8 cellular contexts compared by ENCODE assay signal in genomic region chr17:42520540-42520951, GRCh38. TPM values are rescaled to one million over a fixed set of nuclear protein-coding genes. Genes with fewer than 3 reads are reported as not detected.
DNase-seq lines count a peak whose midpoint lies in the region; ATAC-seq, FAIRE-seq and TF ChIP-seq lines count a peak whose summit lies in the region.

No MANE protein-coding gene starts in this region.

- H3K4me3 Mint-ChIP-seq in Calu3 (ENCODE audit: low read depth, unreplicated experiment): peak overlapping the region; percentile 62

- intact Hi-C loops in Calu3 (cut with micrococcal nuclease; ENCODE audit: unreplicated experiment): no loop called here

- no peak overlapping the region for H4K8ac ChIP-seq in H1 (ENCODE audit: extremely low read depth, insufficient read depth, low read length)

- no peak overlapping the region for H3K14ac ChIP-seq in H1 (ENCODE audit: insufficient read length)

- H2AFZ ChIP-seq in H1 (ENCODE audit: low read length): no peak overlapping the region
- H2AFZ ChIP-seq in parathyroid adenoma: peak overlapping the region; percentile 6

- DNase-seq in Calu3 (peak; percentile 57), NB4 (ENCODE audit: low read depth) (peak; percentile 41), H1 (ENCODE audit: low read depth in 1 of 2, low spot score in 2 of 2) (peak in 1 of 2 experiments; percentile 55), NCI-H1930 (lab: John Stamatoyannopoulos, UW) (no peak), medulla oblongata (ENCODE audit: extremely low spot score) (no peak)

- peak overlapping the region; percentile 29 to 44; a peak in 2 of 4 replicates for H3K4me2 ChIP-seq in H1 (ENCODE audit: insufficient read depth in 1 of 2, low read depth in 2 of 2, low read length in 2 of 2)
- peak overlapping the region; percentile 43 for H3K4me2 ChIP-seq in parathyroid adenoma (ENCODE audit: low read length)

- H4K91ac ChIP-seq in H1 (replicated peaks; ENCODE audit: insufficient read length, low read length): no peak overlapping the region

- no peak overlapping the region for H3K4ac ChIP-seq in H1 (replicated peaks; ENCODE audit: insufficient read length, low read depth, low read length)

- no peak overlapping the region for H3K23ac ChIP-seq in H1 (ENCODE audit: insufficient read length)

- H3K27me3 Mint-ChIP-seq in Calu3 (ENCODE audit: unreplicated experiment): no peaks in the 10 kb centered on the region

- H3K4me1 ChIP-seq in H1 (replicated peaks in 1 of 4; ENCODE audit: control insufficient read depth in 3 of 4, insufficient read depth in 4 of 4, low read length in 3 of 4): peaks cover 6 to 18% (median 15%) of the 10 kb centered on the region in 4 experiments
- H3K4me1 ChIP-seq in parathyroid adenoma: peaks cover 35% of the 10 kb centered on the region

- ATAC-seq in GM19397 (IDR thresholded peaks at IDR 0.05; ENCODE audit: unreplicated experiment) (no peak), HG03342 (IDR thresholded peaks at IDR 0.05; ENCODE audit: unreplicated experiment) (no peak)

- H4K20me1 ChIP-seq in H1 (replicated peaks in 1 of 2; ENCODE audit: control insufficient read depth in 1 of 2, insufficient read depth in 2 of 2, low read length in 2 of 2): peaks cover 2 to 7% of the 10 kb centered on the region in 2 experiments

- no peak overlapping the region for H3K18ac ChIP-seq in H1 (ENCODE audit: extremely low read depth, low read length)

- no peak overlapping the region for H3K56ac ChIP-seq in H1 (replicated peaks; ENCODE audit: insufficient read length, low read depth, low read length)

- H3K27me3 ChIP-seq in H1 (replicated peaks in 1 of 4; ENCODE audit: control insufficient read depth in 3 of 4, extremely low read depth in 1 of 4, insufficient read depth in 3 of 4, low read length in 3 of 4) (no peaks in the 10 kb centered on the region; a peak in 3 of 7 replicates), parathyroid adenoma (ENCODE audit: control insufficient read depth, insufficient read depth, low read length) (no peaks in the 10 kb centered on the region)

- H3K4me1 Mint-ChIP-seq in Calu3 (ENCODE audit: low read depth, unreplicated experiment): peaks cover 58% of the 10 kb centered on the region

- no peak overlapping the region for H2AK5ac ChIP-seq in H1 (ENCODE audit: low read depth, low read length)

- H3K27ac ChIP-seq in H1 (ENCODE audit: low read depth, low read length) (no peak overlapping the region), parathyroid adenoma (peak overlapping the region; percentile 95)

- no peak overlapping the region for H3K4me3 ChIP-seq in NB4 (ENCODE audit: low read depth, low read length)
- H3K4me3 ChIP-seq in H1 (ENCODE audit: extremely low read depth in 1 of 4, insufficient read depth in 2 of 4, low read depth in 3 of 4, low read length in 4 of 4): no peak overlapping the region
- peak overlapping the region; percentile 32 for H3K4me3 ChIP-seq in parathyroid adenoma (ENCODE audit: low read depth, low read length)

- H2BK15ac ChIP-seq in H1 (ENCODE audit: low read length): no peak overlapping the region

- CTCF ChIA-PET in Calu3 (lab: Charles Lee) (interaction anchor here (0.5 to 3.4 kb wide), 11 partner anchors 12 to 503 kb away, joined by 3 to 19 read pairs (median 3); partner anchors contain the start of gene STAT3), H1 (lab: Charles Lee; ENCODE audit: partially characterized antibody) (interaction anchor here (0.6 to 5.8 kb wide), 22 partner anchors 9 to 216 kb away, joined by 3 to 69 read pairs (median 5); partner anchors contain the start of gene CAVIN1)

- H3K9ac ChIP-seq in H1 (replicated peaks in 1 of 4; ENCODE audit: extremely low read depth in 1 of 4, low read depth in 3 of 4, low read length in 3 of 4) (no peak overlapping the region), parathyroid adenoma (no peak overlapping the region)

- no peak overlapping the region for H2BK5ac ChIP-seq in H1 (ENCODE audit: low read depth, low read length)

- TF ChIP-seq EP300 in H1 (IDR thresholded peaks at IDR 0.05; ENCODE audit: borderline replicate concordance in 1 of 2, low read depth in 2 of 2, low read length in 2 of 2): no peak

- H3K36me3 Mint-ChIP-seq in Calu3 (ENCODE audit: insufficient read depth, unreplicated experiment): peaks cover 75% of the 10 kb centered on the region

- TF ChIP-seq CTCF in Calu3 (IDR thresholded peaks at IDR 0.05; ENCODE audit: unreplicated experiment): peak; percentile 74
- TF ChIP-seq CTCF in NB4 (IDR thresholded peaks at IDR 0.05; ENCODE audit: low read depth, low read length): peak; percentile 66
- peak; percentile 11 to 48 (median 46); a peak in 3 of 4 replicates for TF ChIP-seq CTCF in H1 (IDR thresholded peaks at IDR 0.05; ENCODE audit: control extremely low read depth in 1 of 3, insufficient read depth in 1 of 3, low read depth in 1 of 3, low read length in 3 of 3)
- TF ChIP-seq CTCF in parathyroid adenoma (IDR thresholded peaks at IDR 0.05): peak; percentile 30

- no peak overlapping the region for H2BK20ac ChIP-seq in H1 (ENCODE audit: low read length)

- no peaks in the 10 kb centered on the region for H3K23me2 ChIP-seq in H1 (ENCODE audit: low read depth, low read length)

- peaks cover 3 to 9% (median 5%) of the 10 kb centered on the region in 4 experiments; a peak in 5 of 8 replicates for H3K36me3 ChIP-seq in H1 (ENCODE audit: control insufficient read depth in 2 of 4, insufficient read depth in 4 of 4, low read length in 3 of 4)
- no peaks in the 10 kb centered on the region for H3K36me3 ChIP-seq in parathyroid adenoma (ENCODE audit: control insufficient read depth, insufficient read depth, low read length)

- H3K79me2 ChIP-seq in H1 (ENCODE audit: control insufficient read depth in 1 of 2, insufficient read depth in 2 of 2, low read length in 2 of 2) (no peaks in the 10 kb centered on the region), parathyroid adenoma (no peaks in the 10 kb centered on the region)

- H3K79me1 ChIP-seq in H1 (ENCODE audit: low read depth, low read length): no peaks in the 10 kb centered on the region

- H3K27ac Mint-ChIP-seq in Calu3 (ENCODE audit: unreplicated experiment): peak overlapping the region; percentile 95

- TSS peak; percentile 54 for BruUV-seq in Calu3 (replicated peaks; lab: Mats Ljungman, UMichigan)

- no peak for TF ChIP-seq RAD21 in H1 (IDR thresholded peaks at IDR 0.05 in 1 of 2, conservative IDR thresholded peaks at IDR 0.05 in 1 of 2; ENCODE audit: low read depth in 2 of 2, low read length in 2 of 2)

- H2BK120ac ChIP-seq in H1 (replicated peaks; ENCODE audit: low read depth, low read length): no peak overlapping the region

- no peak overlapping the region for H2BK12ac ChIP-seq in H1 (ENCODE audit: low read depth, low read length)

- no peak for TF ChIP-seq POLR2A in NB4 (IDR thresholded peaks at IDR 0.05; ENCODE audit: extremely low read depth, insufficient read length)
- TF ChIP-seq POLR2A in H1 (IDR thresholded peaks at IDR 0.05; ENCODE audit: control extremely low read depth in 1 of 2, low read depth in 2 of 2, low read length in 2 of 2): no peak

- no peak overlapping the region for H4K5ac ChIP-seq in H1 (ENCODE audit: insufficient read length, low read depth, low read length)

- H3K9me3 ChIP-seq in H1 (ENCODE audit: insufficient read depth in 2 of 2, low read depth in 1 of 2, low read length in 1 of 2): no peaks in the 10 kb centered on the region
- no peaks in the 10 kb centered on the region for H3K9me3 ChIP-seq in parathyroid adenoma (ENCODE audit: control insufficient read depth, low read length)

- 74% methylated on average over 9 of the region's 9 CpGs; no CpG with 5 or more reads in 1 of the 2 experiments for WGBS in H1 (ENCODE audit: extremely low coverage in 1 of 2, insufficient coverage in 1 of 2, insufficient read length in 1 of 2, insufficient replicate concordance in 2 of 2, low coverage in 1 of 2, low lambda C conversion rate in 2 of 2, missing lambda C conversion rate in 1 of 2), 2 experiments

- no peaks in the 10 kb centered on the region for H3K9me3 Mint-ChIP-seq in Calu3 (ENCODE audit: low read depth, unreplicated experiment)

- FAIRE-seq in H1 (lab: Jason Lieb, UNC): no peak

- POLR2A ChIA-PET in H1 (lab: Charles Lee; ENCODE audit: partially characterized antibody): interaction anchor here (0.6 to 2.2 kb wide), 6 partner anchors 16 to 503 kb away, joined by 3 to 14 read pairs (median 6); partner anchors contain the start of genes DNAJC7 and NAGLU

RNA-seq across cellular contexts. Expression of gene NAGLU, which starts 15.5 kb away (rescaled TPM):
- total RNA-seq in Calu3 (2022): 53.8 and 59.1 TPM in 2 replicates
- total RNA-seq in H1 (2021; fragmentation: NEBNext Ultra II Directional; extraction: Animal tissue kit (Norgen Biotek cat#: 25700)): 19.4 and 21.3 TPM in 2 replicates
- polyA plus RNA-seq in H1 (2011; rRNA removed): 21.6 and 34.5 TPM in 2 replicates
- polyA plus RNA-seq in H1 (2011; cell fraction: cytosol; rRNA removed): 29.6 TPM
- polyA plus RNA-seq in H1 (2011; cell fraction: nucleus; rRNA removed): 75.7 TPM
- 18.1 to 23.6 TPM (median 22.0 TPM) in 4 replicates for polyA plus RNA-seq in H1 (2012, experiment 1 of 2)
- 21.0 TPM for polyA plus RNA-seq in H1 (2012, experiment 2 of 2)
- 26.7 TPM for polyA plus RNA-seq in H1 (2013, experiment 1 of 2)
- 22.1 TPM for polyA plus RNA-seq in H1 (2013, experiment 2 of 2)
- 10.9 and 12.6 TPM in 2 replicates for polyA minus RNA-seq in H1 (2011; rRNA and poly(A)+ RNA removed)
- 18.3 TPM for polyA minus RNA-seq in H1 (2011; cell fraction: cytosol; rRNA and poly(A)+ RNA removed)
- polyA minus RNA-seq in H1 (2011; cell fraction: nucleus; rRNA and poly(A)+ RNA removed): 27.9 TPM

RNA-seq across cellular contexts. Expression of gene HSD17B1, which starts 32.2 kb away (rescaled TPM):
- total RNA-seq in Calu3 (2022): 0.88 and 1.0 TPM in 2 replicates
- total RNA-seq in H1 (2021; fragmentation: NEBNext Ultra II Directional; extraction: Animal tissue kit (Norgen Biotek cat#: 25700)): 0.88 and 1.1 TPM in 2 replicates
- polyA plus RNA-seq in H1 (2011; rRNA removed): 1.0 and 1.8 TPM in 2 replicates
- 1.1 TPM for polyA plus RNA-seq in H1 (2011; cell fraction: cytosol; rRNA removed)
- polyA plus RNA-seq in H1 (2011; cell fraction: nucleus; rRNA removed): 3.2 TPM
- 0.76 to 1.6 TPM (median 1.5 TPM) in 4 replicates for polyA plus RNA-seq in H1 (2012, experiment 1 of 2)
- 0.97 TPM for polyA plus RNA-seq in H1 (2012, experiment 2 of 2)
- 0.83 TPM for polyA plus RNA-seq in H1 (2013, experiment 1 of 2)
- 0.75 TPM for polyA plus RNA-seq in H1 (2013, experiment 2 of 2)
- polyA minus RNA-seq in H1 (2011; rRNA and poly(A)+ RNA removed): 0.41 and 0.54 TPM in 2 replicates
- not detected for polyA minus RNA-seq in H1 (2011; cell fraction: cytosol; rRNA and poly(A)+ RNA removed)
- 1.6 TPM for polyA minus RNA-seq in H1 (2011; cell fraction: nucleus; rRNA and poly(A)+ RNA removed)

RNA-seq across cellular contexts. Expression of gene COASY, which starts 41.4 kb away (rescaled TPM):
- 159 and 163 TPM in 2 replicates for total RNA-seq in Calu3 (2022)
- total RNA-seq in H1 (2021; fragmentation: NEBNext Ultra II Directional; extraction: Animal tissue kit (Norgen Biotek cat#: 25700)): 100 and 109 TPM in 2 replicates
- polyA plus RNA-seq in H1 (2011; rRNA removed): 64.5 and 110 TPM in 2 replicates
- 53.4 TPM for polyA plus RNA-seq in H1 (2011; cell fraction: cytosol; rRNA removed)
- polyA plus RNA-seq in H1 (2011; cell fraction: nucleus; rRNA removed): 187 TPM
- 103 to 110 TPM (median 106 TPM) in 4 replicates for polyA plus RNA-seq in H1 (2012, experiment 1 of 2)
- polyA plus RNA-seq in H1 (2012, experiment 2 of 2): 95.9 TPM
- 125 TPM for polyA plus RNA-seq in H1 (2013, experiment 1 of 2)
- polyA plus RNA-seq in H1 (2013, experiment 2 of 2): 124 TPM
- polyA minus RNA-seq in H1 (2011; rRNA and poly(A)+ RNA removed): 41.2 and 50.8 TPM in 2 replicates
- 35.5 TPM for polyA minus RNA-seq in H1 (2011; cell fraction: cytosol; rRNA and poly(A)+ RNA removed)
- polyA minus RNA-seq in H1 (2011; cell fraction: nucleus; rRNA and poly(A)+ RNA removed): 34.3 TPM

RNA-seq across cellular contexts. Expression of gene MLX, which starts 46.4 kb away (rescaled TPM):
- total RNA-seq in Calu3 (2022): 65.0 and 69.8 TPM in 2 replicates
- 27.5 and 34.2 TPM in 2 replicates for total RNA-seq in H1 (2021; fragmentation: NEBNext Ultra II Directional; extraction: Animal tissue kit (Norgen Biotek cat#: 25700))
- 25.4 and 27.0 TPM in 2 replicates for polyA plus RNA-seq in H1 (2011; rRNA removed)
- polyA plus RNA-seq in H1 (2011; cell fraction: cytosol; rRNA removed): 30.8 TPM
- 56.8 TPM for polyA plus RNA-seq in H1 (2011; cell fraction: nucleus; rRNA removed)
- 28.6 to 35.7 TPM (median 31.2 TPM) in 4 replicates for polyA plus RNA-seq in H1 (2012, experiment 1 of 2)
- polyA plus RNA-seq in H1 (2012, experiment 2 of 2): 36.6 TPM
- polyA plus RNA-seq in H1 (2013, experiment 1 of 2): 34.8 TPM
- polyA plus RNA-seq in H1 (2013, experiment 2 of 2): 33.0 TPM
- 44.0 and 45.4 TPM in 2 replicates for polyA minus RNA-seq in H1 (2011; rRNA and poly(A)+ RNA removed)
- polyA minus RNA-seq in H1 (2011; cell fraction: cytosol; rRNA and poly(A)+ RNA removed): 17.0 TPM
- polyA minus RNA-seq in H1 (2011; cell fraction: nucleus; rRNA and poly(A)+ RNA removed): 35.2 TPM

RNA-seq across cellular contexts. Expression of gene PSMC3IP, which starts 57.0 kb away (rescaled TPM):
- total RNA-seq in Calu3 (2022): 31.8 and 32.4 TPM in 2 replicates
- total RNA-seq in H1 (2021; fragmentation: NEBNext Ultra II Directional; extraction: Animal tissue kit (Norgen Biotek cat#: 25700)): 21.9 and 22.7 TPM in 2 replicates
- 9.5 and 11.5 TPM in 2 replicates for polyA plus RNA-seq in H1 (2011; rRNA removed)
- polyA plus RNA-seq in H1 (2011; cell fraction: cytosol; rRNA removed): 18.9 TPM
- 16.3 TPM for polyA plus RNA-seq in H1 (2011; cell fraction: nucleus; rRNA removed)
- polyA plus RNA-seq in H1 (2012, experiment 1 of 2): 26.9 to 30.2 TPM (median 28.3 TPM) in 4 replicates
- 7.3 TPM for polyA plus RNA-seq in H1 (2012, experiment 2 of 2)
- 24.6 TPM for polyA plus RNA-seq in H1 (2013, experiment 1 of 2)
- polyA plus RNA-seq in H1 (2013, experiment 2 of 2): 22.9 TPM
- polyA minus RNA-seq in H1 (2011; rRNA and poly(A)+ RNA removed): 7.3 and 10.0 TPM in 2 replicates
- polyA minus RNA-seq in H1 (2011; cell fraction: cytosol; rRNA and poly(A)+ RNA removed): 7.6 TPM
- polyA minus RNA-seq in H1 (2011; cell fraction: nucleus; rRNA and poly(A)+ RNA removed): 17.1 TPM

Comparison
In these comparisons a context has a peak if more than half of its experiments do, and no peak if none do; other contexts are left out.
1. DNase-seq: peak in Calu3 (single experiment) and NB4 (single experiment); none in NCI-H1930 (0 of 2) and medulla oblongata (single experiment).
2. Peak in every context shown above with its lines, with median percentiles within 50 percentile points of each other: CTCF ChIP-seq.